ENCODE assay signal across 10 cellular contexts in the genomic region with DNA sequence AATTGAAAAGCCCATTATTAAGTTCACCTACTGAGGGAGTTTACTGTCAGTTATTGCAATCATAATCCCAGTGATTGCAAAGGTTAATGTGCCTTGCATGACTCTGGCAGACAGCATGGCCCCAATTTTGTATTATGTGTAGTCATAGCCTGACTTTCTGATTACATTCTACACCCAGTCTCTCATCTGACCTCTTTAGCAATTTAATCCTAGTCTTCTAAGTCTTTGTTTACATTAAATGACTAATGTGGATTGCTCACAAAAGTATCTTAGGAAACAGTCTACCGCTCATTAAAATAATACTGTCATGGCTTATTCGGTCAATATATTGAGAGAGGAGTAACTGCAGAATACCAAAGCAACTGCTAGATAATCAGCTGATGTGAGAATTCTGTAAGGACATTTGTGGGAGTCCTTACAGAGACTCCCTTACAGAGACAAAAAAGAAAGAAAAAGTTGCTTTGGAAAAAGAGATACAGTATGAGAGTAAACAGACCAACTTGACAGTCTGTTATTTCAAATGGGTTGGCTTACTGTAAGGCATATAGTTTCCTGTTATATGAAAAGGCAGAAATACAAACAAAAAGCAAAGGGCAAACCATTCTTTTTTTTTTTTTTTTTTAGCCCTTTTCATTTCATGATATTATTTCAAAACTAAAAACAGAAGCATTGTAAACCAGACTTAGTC. TPM values are rescaled to one million over a fixed set of nuclear protein-coding genes. Genes with fewer than 3 reads are reported as not detected.
DNase-seq lines count a peak whose midpoint lies in the region; ATAC-seq and TF ChIP-seq lines count a peak whose summit lies in the region.
"Had no signal": no experiment of that assay in that cellular context is flagged by ENCODE, and none has a peak within 500 bp of the region (broad histone marks: within the 10 kb centered on the region; RNA-seq: fewer than 3 reads in every experiment).

No MANE protein-coding gene starts in this region.

- ATAC-seq in effector memory CD8-positive, alpha-beta T cell (replicated peaks): no peak
- ATAC-seq in GM21786 (IDR thresholded peaks at IDR 0.05; ENCODE audit: unreplicated experiment) (no peak), GM21576 (IDR thresholded peaks at IDR 0.05; ENCODE audit: unreplicated experiment) (no peak), Right ventricle myocardium inferior (no peak)
- ATAC-seq: K562 had no signal

- H3K9me3 Mint-ChIP-seq in effector memory CD8-positive, alpha-beta T cell: no peaks in the 10 kb centered on the region
- no peaks in the 10 kb centered on the region for H3K9me3 Mint-ChIP-seq in osteocyte (ENCODE audit: unreplicated experiment)
- H3K9me3 Mint-ChIP-seq: neural progenitor cell had no signal

- H3K4me3 Mint-ChIP-seq in effector memory CD8-positive, alpha-beta T cell: no peak overlapping the region
- no peak overlapping the region for H3K4me3 Mint-ChIP-seq in osteocyte (ENCODE audit: unreplicated experiment)
- H3K4me3 Mint-ChIP-seq: neural progenitor cell had no signal

- intact Hi-C loops in Right ventricle myocardium inferior (cut with DNase I): no loop called here

- H3K4me1 Mint-ChIP-seq in effector memory CD8-positive, alpha-beta T cell (ENCODE audit: low read depth in 2 of 2): peaks cover 6 to 18% of the 10 kb centered on the region in 2 donors
- H3K4me1 Mint-ChIP-seq in osteocyte (ENCODE audit: unreplicated experiment): peaks cover 20% of the 10 kb centered on the region

- H3K27me3 Mint-ChIP-seq in effector memory CD8-positive, alpha-beta T cell: no peaks in the 10 kb centered on the region
- no peaks in the 10 kb centered on the region for H3K27me3 Mint-ChIP-seq in osteocyte (ENCODE audit: unreplicated experiment)

- TF ChIP-seq CTCF in osteocyte (IDR thresholded peaks at IDR 0.05): no peak

- peaks cover 35% of the 10 kb centered on the region for H3K36me3 Mint-ChIP-seq in effector memory CD8-positive, alpha-beta T cell (ENCODE audit: insufficient read depth)
- H3K36me3 Mint-ChIP-seq in osteocyte (ENCODE audit: unreplicated experiment): peaks cover 16% of the 10 kb centered on the region

- peak overlapping the region; percentile 35 to 36 for H3K27ac Mint-ChIP-seq in effector memory CD8-positive, alpha-beta T cell
- peak overlapping the region; percentile 76 for H3K27ac Mint-ChIP-seq in osteocyte (ENCODE audit: unreplicated experiment)
- H3K27ac Mint-ChIP-seq: neural progenitor cell had no signal

- DNase-seq in EL: peak; percentile 80
- DNase-seq in NCI-H1930 (lab: John Stamatoyannopoulos, UW): peak; percentile 30 to 85
- DNase-seq in effector memory CD8-positive, alpha-beta T cell: no peak
- no peak for DNase-seq in osteocyte (ENCODE audit: extremely low spot score, unreplicated experiment)
- no peak for DNase-seq in Right ventricle myocardium inferior (ENCODE audit: missing footprints)
- DNase-seq: activated T-cell treated with anti-CD3 and anti-CD28 coated beads, Interleukin-2, amount 50 U/mL, for 1 hour had no signal

RNA-seq across cellular contexts. Expression of a gene that starts 42.8 kb away (rescaled TPM):
- total RNA-seq in osteocyte: 38.3 and 41.4 TPM in 2 replicates
- 45.5 TPM for total RNA-seq in Right ventricle myocardium inferior

Comparison
In these comparisons a context has a peak if more than half of its experiments do, and no peak if none do; other contexts are left out.
1. DNase-seq: peak in EL (single experiment) and NCI-H1930 (2 of 2); none in effector memory CD8-positive, alpha-beta T cell (0 of 3), osteocyte (single experiment) and Right ventricle myocardium inferior (single experiment).